18 cellular contexts compared by ENCODE assay signal in the genomic region with DNA sequence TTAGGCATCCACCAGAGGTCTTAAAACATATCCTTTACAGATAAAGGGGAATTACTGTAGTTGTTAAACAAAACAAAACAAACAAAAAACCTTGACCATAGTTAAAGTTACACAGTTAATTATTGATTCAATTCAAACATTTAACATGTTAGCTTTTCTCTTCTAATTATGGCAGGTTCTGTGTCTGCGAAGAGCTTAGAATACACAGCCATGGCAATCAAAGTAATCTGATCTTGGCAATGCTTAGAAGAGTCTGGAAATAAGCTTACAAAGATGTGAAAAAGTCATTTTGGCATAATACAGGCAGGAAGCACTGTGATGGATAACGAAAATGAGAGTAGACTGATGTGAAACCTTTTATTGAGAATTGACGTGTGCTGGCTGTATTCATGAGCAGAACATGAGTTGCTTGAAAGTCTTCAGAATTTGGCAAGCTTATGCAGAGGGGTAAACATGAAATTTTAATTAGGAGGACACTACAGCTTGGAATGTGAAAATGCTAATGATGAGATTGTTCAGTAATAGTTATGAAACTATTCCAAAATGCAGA.
DNase-seq lines count a peak whose midpoint lies in the region; ATAC-seq and TF ChIP-seq lines count a peak whose summit lies in the region.
"Had no signal": no experiment of that assay in that cellular context is flagged by ENCODE, and none has a peak within 500 bp of the region (broad histone marks: within the 10 kb centered on the region; RNA-seq: fewer than 3 reads in every experiment).

No MANE protein-coding gene starts in this region.

- no peak overlapping the region for H3K4me3 ChIP-seq in A673 (ENCODE audit: low read depth, low read length, poor library complexity, severe bottlenecking)
- H3K4me3 ChIP-seq in SJCRH30, result no peak overlapping the region
- H3K4me3 ChIP-seq: body of pancreas, K562, left ventricle myocardium inferior, uterus had no signal

- peak; percentile 69 for ATAC-seq in GM18909 (IDR thresholded peaks at IDR 0.05; ENCODE audit: poor library complexity, unreplicated experiment)
- peak; percentile 83 for ATAC-seq in HG03442 (IDR thresholded peaks at IDR 0.05; ENCODE audit: unreplicated experiment)
- ATAC-seq: activated CD8-positive, alpha-beta memory T cell treated with anti-CD3 and anti-CD28 coated beads, Interleukin-2, amount 10 ng/mL, durations not matched to agents 7 days and 5 days; body of pancreas; K562 had no signal

- H3K9me3 ChIP-seq in A673 (ENCODE audit: low read depth, low read length, poor library complexity, severe bottlenecking) (no peaks in the 10 kb centered on the region), SJCRH30 (replicated peaks) (no peaks in the 10 kb centered on the region)
- H3K9me3 ChIP-seq: body of pancreas, left ventricle myocardium inferior, neutrophil, uterus had no signal

- BruUV-seq in A673 (replicated peaks; lab: Mats Ljungman, UMichigan), result no TSS peak

- H3K27me3 ChIP-seq in A673 (replicated peaks; ENCODE audit: insufficient read depth, low read depth, low read length, poor library complexity), result no peaks in the 10 kb centered on the region
- no peaks in the 10 kb centered on the region for H3K27me3 ChIP-seq in SJCRH30
- H3K27me3 ChIP-seq: body of pancreas, neutrophil had no signal

- H3K4me1 ChIP-seq in A673 (ENCODE audit: insufficient read depth, low read length, poor library complexity, severe bottlenecking), result peaks cover 6% of the 10 kb centered on the region
- no peaks in the 10 kb centered on the region for H3K4me1 ChIP-seq in SJCRH30
- H3K4me1 ChIP-seq: left ventricle myocardium inferior, uterus had no signal

- no peaks in the 10 kb centered on the region for H3K36me3 ChIP-seq in A673 (ENCODE audit: insufficient read depth, low read length, poor library complexity, severe bottlenecking)
- no peaks in the 10 kb centered on the region for H3K36me3 ChIP-seq in SJCRH30
- H3K36me3 ChIP-seq: left ventricle myocardium inferior, neutrophil, uterus had no signal

- CTCF ChIA-PET in A673 (lab: Charles Lee), result no interaction called here

- intact Hi-C loops in A673 (cut with micrococcal nuclease; ENCODE audit: unreplicated experiment), result no loop called here

- DNase-seq in A673 (ENCODE audit: low spot score) (peak; percentile 12), NCI-H748 treated with DMSO at 0.1 percent for 48 hours (lab: John Stamatoyannopoulos, UW) (peak; percentile 78), SIG-M5 (lab: John Stamatoyannopoulos, UW) (no peak), NCI-H2171 (lab: John Stamatoyannopoulos, UW) (no peak), SJCRH30 (no peak), foreskin melanocyte (no peak)
- DNase-seq: activated CD4-positive, alpha-beta T cell treated with anti-CD3 and anti-CD28 coated beads for 4 hours; activated CD8-positive, alpha-beta memory T cell treated with anti-CD3 and anti-CD28 coated beads, Interleukin-2, amount 10 ng/mL, durations not matched to agents 7 days and 5 days; body of pancreas; CD4-positive, alpha-beta T cell; left ventricle myocardium inferior; MV-4-11; RPMI8226; uterus had no signal

- no peak for TF ChIP-seq CTCF in A673 (conservative IDR thresholded peaks at IDR 0.05; ENCODE audit: low read depth, low read length)

- POLR2A ChIA-PET in A673 (lab: Charles Lee; ENCODE audit: low non-redundant PET), result no interaction called here

- H3K27ac ChIP-seq in A673 (ENCODE audit: low read depth, low read length, poor library complexity, severe bottlenecking), result no peak overlapping the region
- H3K27ac ChIP-seq in SJCRH30, result no peak overlapping the region
- H3K27ac ChIP-seq: body of pancreas, left ventricle myocardium inferior, neutrophil, uterus had no signal

Comparison
In these comparisons a context has a peak if more than half of its experiments do, and no peak if none do; other contexts are left out.
1. DNase-seq: peak in A673 (single experiment) and NCI-H748 treated with DMSO at 0.1 percent for 48 hours (single experiment); none in SIG-M5 (single experiment), NCI-H2171 (single experiment), SJCRH30 (0 of 2) and foreskin melanocyte (single experiment).